In the genomic region with DNA sequence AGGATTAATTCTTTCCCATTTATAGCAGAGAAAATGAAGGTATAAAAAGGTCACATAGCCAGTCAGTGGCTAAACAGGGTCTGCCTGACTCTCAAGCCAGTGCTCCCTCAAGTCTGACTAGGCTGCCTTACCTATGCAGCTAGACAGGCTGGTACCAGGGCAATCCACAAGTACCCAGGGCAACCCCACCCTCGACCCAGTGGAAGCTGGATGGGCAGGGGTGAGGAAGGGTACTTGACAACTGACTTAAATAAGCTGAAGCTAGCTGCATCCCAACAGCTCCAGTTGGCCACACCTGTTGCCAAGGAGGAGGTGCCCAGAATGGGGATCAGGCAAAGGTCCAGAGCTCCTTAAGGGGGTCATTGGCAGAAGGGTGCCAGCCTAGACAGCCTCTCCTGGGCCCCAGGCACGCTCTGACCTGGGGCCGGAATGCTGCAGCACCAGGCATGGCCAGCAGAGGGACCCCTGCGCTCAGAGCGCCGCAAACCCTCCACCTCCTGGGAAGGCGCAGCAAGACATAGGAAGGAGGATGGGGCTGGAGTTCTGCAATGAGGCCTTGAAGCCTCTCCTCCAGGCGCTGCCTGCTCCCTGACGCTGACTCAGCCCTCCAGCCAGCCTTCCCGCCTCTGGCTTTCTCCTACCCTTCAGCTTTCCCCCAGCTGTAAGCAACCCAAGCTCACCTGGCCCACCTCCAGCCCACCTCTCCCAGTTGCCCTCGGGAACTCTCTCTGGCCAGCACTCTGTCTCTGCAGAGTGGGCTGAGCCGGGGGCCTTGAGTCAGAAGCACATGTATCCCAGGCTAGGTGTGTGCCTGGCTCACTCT, we compare ENCODE assay signal across 9 cellular contexts. TPM values are rescaled to one million over a fixed set of nuclear protein-coding genes. Genes with fewer than 3 reads are reported as not detected.
A peak's percentile ranks its signal among the peaks of the same experiment; 100 is the strongest.
DNase-seq lines count a peak whose midpoint lies in the region; ATAC-seq and TF ChIP-seq lines count a peak whose summit lies in the region.
"Had no signal": no experiment of that assay in that cellular context is flagged by ENCODE, and none has a peak within 500 bp of the region (broad histone marks: within the 10 kb centered on the region; RNA-seq: fewer than 3 reads in every experiment).

No MANE protein-coding gene starts in this region.

- peaks cover 3% of the 10 kb centered on the region for H3K27me3 Mint-ChIP-seq in nephron (ENCODE audit: low read depth)
- H3K27me3 Mint-ChIP-seq: activated naive CD8-positive, alpha-beta T cell had no signal

- no peaks in the 10 kb centered on the region for H3K9me3 Mint-ChIP-seq in nephron

- CTCF ChIA-PET in PC-3 (lab: Charles Lee) = interaction anchor here (0.5 to 1.4 kb wide), 4 partner anchors 17 to 290 kb away, joined by 3 to 4 read pairs (median 3); partner anchors contain the start of gene MPP2

- peak overlapping the region; percentile 46 to 90 (median 79) for H3K27ac Mint-ChIP-seq in nephron
- H3K27ac Mint-ChIP-seq: activated naive CD8-positive, alpha-beta T cell had no signal

- H2AFZ ChIP-seq in PC-3 (ENCODE audit: low read length) = peak overlapping the region; percentile 64
- peak overlapping the region; percentile 26 for H2AFZ ChIP-seq in fibroblast of lung (ENCODE audit: low read length)

- peaks cover 15% of the 10 kb centered on the region for H3K4me1 Mint-ChIP-seq in nephron

- H3K36me3 Mint-ChIP-seq in nephron (ENCODE audit: low read depth) = no peaks in the 10 kb centered on the region
- H3K36me3 Mint-ChIP-seq: activated naive CD8-positive, alpha-beta T cell had no signal

- H3K4me3 ChIP-seq in HL-60 (replicated peaks; ENCODE audit: insufficient read depth, low read length) (no peak overlapping the region), PC-3 (ENCODE audit: low read length) (no peak overlapping the region), fibroblast of lung (replicated peaks in 1 of 4; ENCODE audit: control extremely low read depth in 1 of 4, insufficient read depth in 1 of 4, low read depth in 3 of 4, low read length in 4 of 4) (no peak overlapping the region)

- H3K27ac ChIP-seq in HL-60 (replicated peaks) = no peak overlapping the region
- no peak overlapping the region for H3K27ac ChIP-seq in PC-3 (ENCODE audit: low read length)
- H3K27ac ChIP-seq in fibroblast of lung (ENCODE audit: insufficient read depth, low read length) = no peak overlapping the region

- intact Hi-C loops in PC-3 (cut with micrococcal nuclease) = loop anchor here (1.0 kb wide), 1 partner anchor 117 kb away; no protein-coding TSS in a partner anchor

- no peaks in the 10 kb centered on the region for H3K9me2 ChIP-seq in PC-3 (replicated peaks; ENCODE audit: low read length)

- no peak overlapping the region for H3K9ac ChIP-seq in PC-3 (ENCODE audit: low read length)
- H3K9ac ChIP-seq in fibroblast of lung (ENCODE audit: insufficient read depth, low read length) = no peak overlapping the region

- H4K20me1 ChIP-seq in PC-3 (ENCODE audit: low read length) (no peaks in the 10 kb centered on the region), fibroblast of lung (ENCODE audit: control insufficient read depth, extremely low read depth, insufficient read depth, low read length) (no peaks in the 10 kb centered on the region)

- BruUV-seq in PC-3 (replicated peaks; lab: Mats Ljungman, UMichigan) = no TSS peak

- POLR2A ChIA-PET in PC-3 (lab: Charles Lee; ENCODE audit: unreplicated experiment) = no interaction called here

- peaks cover 4% of the 10 kb centered on the region for H3K27me3 ChIP-seq in HL-60 (ENCODE audit: insufficient read depth, poor library complexity, severe bottlenecking)
- H3K27me3 ChIP-seq in PC-3 (ENCODE audit: low read length) = no peaks in the 10 kb centered on the region
- no peaks in the 10 kb centered on the region for H3K27me3 ChIP-seq in fibroblast of lung (ENCODE audit: control insufficient read depth, insufficient read depth, low read length)

- H3K4me3 Mint-ChIP-seq in nephron = no peak overlapping the region
- H3K4me3 Mint-ChIP-seq: activated naive CD8-positive, alpha-beta T cell had no signal

- no peaks in the 10 kb centered on the region for H3K79me2 ChIP-seq in PC-3 (ENCODE audit: low read length)
- no peaks in the 10 kb centered on the region for H3K79me2 ChIP-seq in fibroblast of lung (ENCODE audit: control insufficient read depth, insufficient read depth, low read length)

- no peaks in the 10 kb centered on the region for H3K9me3 ChIP-seq in PC-3 (ENCODE audit: low read length)
- no peaks in the 10 kb centered on the region for H3K9me3 ChIP-seq in fibroblast of lung (ENCODE audit: control insufficient read depth, insufficient read depth, low read depth, low read length)

- peak; percentile 98 for ATAC-seq in PC-3
- no peak for ATAC-seq in HG03565 (IDR thresholded peaks at IDR 0.05; ENCODE audit: unreplicated experiment)

- TF ChIP-seq CTCF in HL-60 (IDR thresholded peaks at IDR 0.05; ENCODE audit: insufficient read depth, low read length) (peak; percentile 97), PC-3 (conservative IDR thresholded peaks at IDR 0.05; ENCODE audit: low read depth, low read length) (peak; percentile 96), fibroblast of lung (conservative IDR thresholded peaks at IDR 0.05 in 1 of 2, IDR thresholded peaks at IDR 0.05 in 1 of 2; ENCODE audit: low read depth in 1 of 2, low read length in 2 of 2) (peak; percentile 95 to 96), nephron (IDR thresholded peaks at IDR 0.05; ENCODE audit: unreplicated experiment in 3 of 3) (peak; percentile 94 to 98 (median 98))

- H3K4me2 ChIP-seq in PC-3 (ENCODE audit: low read length) (no peak overlapping the region), fibroblast of lung (ENCODE audit: extremely low read depth, insufficient read depth, low read length) (no peak overlapping the region)

- peak; percentile 90 for DNase-seq in DMS 273 (lab: John Stamatoyannopoulos, UW; ENCODE audit: unreplicated experiment)
- DNase-seq in HL-60 (ENCODE audit: low read depth in 1 of 2, low spot score in 1 of 2) = peak; percentile 46 to 53
- DNase-seq in PC-3 = peak; percentile 90
- peak; percentile 41 for DNase-seq in activated T-helper 1 cell treated with Interleukin-2 at 50 U/mL for 16 hours (ENCODE audit: low read depth)
- peak; percentile 83 to 87 for DNase-seq in fibroblast of lung (ENCODE audit: low read depth in 2 of 2)
- DNase-seq in stimulated activated naive CD4-positive, alpha-beta T cell treated with Interleukin-2 at 50 U/mL for 16 hours (lab: John Stamatoyannopoulos, UW) = peak; percentile 45

- H3K4me1 ChIP-seq in PC-3 (ENCODE audit: insufficient read depth, low read length) (peaks cover 6% of the 10 kb centered on the region; the same call in 1 of the 2 replicates), fibroblast of lung (ENCODE audit: control insufficient read depth, extremely low read depth, insufficient read depth, low read length) (no peaks in the 10 kb centered on the region)

- no peaks in the 10 kb centered on the region for H3F3A ChIP-seq in PC-3 (ENCODE audit: low read length, unreplicated experiment)

- H3K36me3 ChIP-seq in PC-3 (ENCODE audit: low read depth, low read length) (no peaks in the 10 kb centered on the region), fibroblast of lung (ENCODE audit: control insufficient read depth, insufficient read depth, low read length) (no peaks in the 10 kb centered on the region)

RNA-seq across cellular contexts. Expression of gene MPP2, which starts 28.9 kb away (rescaled TPM):
- total RNA-seq in PC-3 (2014; rRNA removed) (7.7 and 8.2 TPM in 2 replicates), fibroblast of lung (1.3 and 2.1 TPM in 2 replicates)
- 1.2 and 1.9 TPM in 2 replicates for polyA plus RNA-seq in fibroblast of lung
- polyA plus RNA-seq in fibroblast of lung (2012) = 1.6 and 2.5 TPM in 2 replicates
- polyA minus RNA-seq in fibroblast of lung (ENCODE audit: low replicate concordance) = 3.4 and 10.3 TPM in 2 replicates

RNA-seq across cellular contexts. Expression of gene CD300LG, which starts 31.5 kb away (rescaled TPM):
- total RNA-seq in PC-3 (2014; rRNA removed) = not detected in 2 replicates
- not detected in 2 replicates for total RNA-seq in fibroblast of lung
- polyA plus RNA-seq in fibroblast of lung = not detected in 2 replicates
- polyA plus RNA-seq in fibroblast of lung (2012) = not detected in 2 replicates
- polyA minus RNA-seq in fibroblast of lung (ENCODE audit: low replicate concordance) = not detected in 2 replicates

RNA-seq across cellular contexts. Expression of gene MPP3, which starts 45.5 kb away (rescaled TPM):
- total RNA-seq in PC-3 (2014; rRNA removed) = 34.3 and 46.8 TPM in 2 replicates
- 4.4 and 6.9 TPM in 2 replicates for total RNA-seq in fibroblast of lung
- polyA plus RNA-seq in fibroblast of lung = 4.6 and 5.7 TPM in 2 replicates
- 4.0 and 4.1 TPM in 2 replicates for polyA plus RNA-seq in fibroblast of lung (2012)
- polyA minus RNA-seq in fibroblast of lung (ENCODE audit: low replicate concordance) = 6.9 and 9.6 TPM in 2 replicates
